ENCODE assay signal across 17 cellular contexts in genomic region chr4:41095973-41096372, GRCh38.
DNase-seq lines count a peak whose midpoint lies in the region; ATAC-seq and TF ChIP-seq lines count a peak whose summit lies in the region.
"Had no signal": no experiment of that assay in that cellular context is flagged by ENCODE, and none has a peak within 500 bp of the region (broad histone marks: within the 10 kb centered on the region; RNA-seq: fewer than 3 reads in every experiment).

No MANE protein-coding gene starts in this region.

- DNase-seq in MCF 10A (ENCODE audit: unreplicated experiment) = no peak
- no peak for DNase-seq in breast epithelium (ENCODE audit: low spot score in 2 of 2)
- DNase-seq in RPMI7951 (ENCODE audit: low read depth) = peak; percentile 39
- DNase-seq in foreskin fibroblast = peak; percentile 43 to 66
- DNase-seq in transverse colon = no peak
- no peak for DNase-seq in GM13977 (ENCODE audit: low spot score)
- no peak for DNase-seq in effector memory CD8-positive, alpha-beta T cell
- DNase-seq: 8988T; activated CD4-positive, alpha-beta T cell treated with anti-CD3 and anti-CD28 coated beads for 48 hours; H9; hippocampal formation; KBM-7; NCI-H1930 had no signal

- no peak for TF ChIP-seq EP300 in transverse colon (IDR thresholded peaks at IDR 0.05; ENCODE audit: low read depth)

- H3K27ac Mint-ChIP-seq in MCF 10A (ENCODE audit: low read depth, unreplicated experiment) = peak overlapping the region; percentile 69
- no peak overlapping the region for H3K27ac Mint-ChIP-seq in effector memory CD8-positive, alpha-beta T cell
- H3K27ac Mint-ChIP-seq: activated T-helper 1 cell treated with anti-CD3 and anti-CD28 coated beads, Interleukin-12 subunit alpha, Interleukin-12 subunit beta, Interleukin-2, Interleukin-4 antibody, amounts not matched to agents 30 ng/mL and 10 ng/mL and 1 ng/mL, durations not matched to agents 14 hours and 24 hours and 36 hours; H9 had no signal

- CTCF ChIA-PET in MCF 10A (lab: Yijun Ruan, JAX) = interaction anchor here (0.5 kb wide), 1 partner anchor 9 kb away, joined by 4 read pairs; no protein-coding TSS in a partner anchor

- intact Hi-C loops in MCF 10A (cut with micrococcal nuclease) = no loop called here
- intact Hi-C loops in breast epithelium (cut with DNase I; ENCODE audit: low total_unique reads) = no loop called here
- intact Hi-C loops in transverse colon (cut with DNase I; ENCODE audit: low total_unique reads) = no loop called here

- 86 to 97% methylated on average over 3 to 4 of the region's 4 CpGs for WGBS in transverse colon (ENCODE audit: low coverage in 1 of 2), 2 donors

- no peak overlapping the region for H3K4me3 Mint-ChIP-seq in MCF 10A (ENCODE audit: unreplicated experiment)
- no peak overlapping the region for H3K4me3 Mint-ChIP-seq in effector memory CD8-positive, alpha-beta T cell
- H3K4me3 Mint-ChIP-seq: activated T-helper 1 cell treated with anti-CD3 and anti-CD28 coated beads, Interleukin-12 subunit alpha, Interleukin-12 subunit beta, Interleukin-2, Interleukin-4 antibody, amounts not matched to agents 30 ng/mL and 10 ng/mL and 1 ng/mL, durations not matched to agents 14 hours and 24 hours and 36 hours; H9 had no signal

- no peak overlapping the region for H3K27ac ChIP-seq in breast epithelium
- H3K27ac ChIP-seq in transverse colon = no peak overlapping the region
- H3K27ac ChIP-seq: cardiac muscle cell, thoracic aorta had no signal

- H3K27me3 ChIP-seq in breast epithelium = no peaks in the 10 kb centered on the region
- H3K27me3 ChIP-seq in transverse colon = no peaks in the 10 kb centered on the region
- H3K27me3 ChIP-seq: cardiac muscle cell had no signal

- H3K4me1 Mint-ChIP-seq in MCF 10A (ENCODE audit: insufficient read depth, unreplicated experiment) = peaks cover 27% of the 10 kb centered on the region
- no peaks in the 10 kb centered on the region for H3K4me1 Mint-ChIP-seq in effector memory CD8-positive, alpha-beta T cell (ENCODE audit: low read depth in 2 of 2)

- POLR2A ChIA-PET in MCF 10A (lab: Yijun Ruan, JAX) = interaction anchor here (1.2 to 1.3 kb wide), 2 partner anchors 12 to 98 kb away, joined by 3 to 4 read pairs; no protein-coding TSS in a partner anchor

- no peak for TF ChIP-seq POLR2A in breast epithelium (IDR thresholded peaks at IDR 0.05)
- TF ChIP-seq POLR2A in transverse colon (IDR thresholded peaks at IDR 0.05) = no peak

- H3K36me3 ChIP-seq in breast epithelium (no peaks in the 10 kb centered on the region), transverse colon (no peaks in the 10 kb centered on the region)
- H3K36me3 ChIP-seq: cardiac muscle cell, thoracic aorta had no signal

- in situ Hi-C loops in transverse colon (cut with MboI; ENCODE audit: low pct_ligation_motif_present in 1 of 4, low pct_unique_long_range_greater_than_20kb in 1 of 4, low sequenced_read_pairs in 3 of 4) (no loop called here), GM13977 (cut with MboI; ENCODE audit: low pct_unique_long_range_greater_than_20kb, low sequenced_read_pairs, unreplicated experiment) (no loop called here)

- no peak overlapping the region for H3K4me3 ChIP-seq in breast epithelium
- H3K4me3 ChIP-seq in foreskin fibroblast (ENCODE audit: low read depth in 1 of 2, low read length in 2 of 2) = no peak overlapping the region
- no peak overlapping the region for H3K4me3 ChIP-seq in transverse colon
- H3K4me3 ChIP-seq: cardiac muscle cell, thoracic aorta had no signal

- BruUV-seq in MCF 10A (replicated peaks; lab: Mats Ljungman, UMichigan) = no TSS peak

- no peaks in the 10 kb centered on the region for H3K27me3 Mint-ChIP-seq in MCF 10A (ENCODE audit: insufficient read depth, unreplicated experiment)
- no peaks in the 10 kb centered on the region for H3K27me3 Mint-ChIP-seq in effector memory CD8-positive, alpha-beta T cell

- H3K9me3 ChIP-seq in breast epithelium = no peaks in the 10 kb centered on the region
- no peaks in the 10 kb centered on the region for H3K9me3 ChIP-seq in transverse colon
- H3K9me3 ChIP-seq: thoracic aorta had no signal

- H3K9me3 Mint-ChIP-seq in MCF 10A (ENCODE audit: unreplicated experiment) = no peaks in the 10 kb centered on the region
- H3K9me3 Mint-ChIP-seq in effector memory CD8-positive, alpha-beta T cell = peaks cover 0 to 3% of the 10 kb centered on the region in 2 donors
- H3K9me3 Mint-ChIP-seq: activated T-helper 1 cell treated with anti-CD3 and anti-CD28 coated beads, Interleukin-12 subunit alpha, Interleukin-12 subunit beta, Interleukin-2, Interleukin-4 antibody, amounts not matched to agents 30 ng/mL and 10 ng/mL and 1 ng/mL, durations not matched to agents 14 hours and 24 hours and 36 hours; H9 had no signal

- H3K36me3 Mint-ChIP-seq in MCF 10A (ENCODE audit: insufficient read depth, unreplicated experiment) = peaks cover 55% of the 10 kb centered on the region
- no peaks in the 10 kb centered on the region for H3K36me3 Mint-ChIP-seq in effector memory CD8-positive, alpha-beta T cell (ENCODE audit: insufficient read depth)

- ATAC-seq in GM19351 (IDR thresholded peaks at IDR 0.05; ENCODE audit: unreplicated experiment) = no peak
- no peak for ATAC-seq in effector memory CD8-positive, alpha-beta T cell (replicated peaks)

- peaks cover 0 to 6% of the 10 kb centered on the region in 2 donors for H3K4me1 ChIP-seq in breast epithelium
- H3K4me1 ChIP-seq in transverse colon = peaks cover 0 to 9% (median 1%) of the 10 kb centered on the region in 4 donors

- no peak for TF ChIP-seq CTCF in MCF 10A (IDR thresholded peaks at IDR 0.05; ENCODE audit: unreplicated experiment)
- TF ChIP-seq CTCF in breast epithelium (IDR thresholded peaks at IDR 0.05) = no peak
- no peak for TF ChIP-seq CTCF in foreskin fibroblast (IDR thresholded peaks at IDR 0.05; ENCODE audit: low read depth, low read length)
- no peak for TF ChIP-seq CTCF in transverse colon (IDR thresholded peaks at IDR 0.05)
- no peak for TF ChIP-seq CTCF in GM13977 (IDR thresholded peaks at IDR 0.05; ENCODE audit: extremely low read depth, insufficient read depth, missing control alignments)

Comparison
In these comparisons a context has a peak if more than half of its experiments do, and no peak if none do; other contexts are left out.
1. DNase-seq: peak in RPMI7951 (single experiment) and foreskin fibroblast (2 of 2); none in MCF 10A (single experiment), breast epithelium (0 of 2), transverse colon (single experiment), GM13977 (single experiment) and effector memory CD8-positive, alpha-beta T cell (0 of 3).